In genomic region chr11:25838918-25839611, GRCh38 we compare ENCODE assay signal across 19 cellular contexts.
DNase-seq lines count a peak whose midpoint lies in the region; ATAC-seq and TF ChIP-seq lines count a peak whose summit lies in the region.
"Had no signal": no experiment of that assay in that cellular context is flagged by ENCODE, and none has a peak within 500 bp of the region (broad histone marks: within the 10 kb centered on the region; RNA-seq: fewer than 3 reads in every experiment).

No MANE protein-coding gene starts in this region.

- H3K4me1 Mint-ChIP-seq in WTC11: peaks cover under 1% of the 10 kb centered on the region; the same call in 1 of the 2 replicates
- H3K4me1 Mint-ChIP-seq: activated T-helper 17 cell treated with anti-CD3 and anti-CD28 coated beads, Interleukin-2, amount 50 U/mL, for 72 hours; CD8-positive, alpha-beta memory T cell; stimulated activated naive CD8-positive, alpha-beta T cell treated with anti-CD3 and anti-CD28 coated beads, Interleukin-15, amount 100 ng/mL, for 72 hours had no signal

- peak; percentile 37 for TF ChIP-seq CTCF in C4-2B (conservative IDR thresholded peaks at IDR 0.05)
- TF ChIP-seq CTCF in WTC11 (IDR thresholded peaks at IDR 0.05): no peak

- peak; percentile 62 for ATAC-seq in HG03159 (IDR thresholded peaks at IDR 0.05; ENCODE audit: unreplicated experiment)
- ATAC-seq in WTC11: peak; percentile 87
- no peak for ATAC-seq in HG02623 (IDR thresholded peaks at IDR 0.05; ENCODE audit: unreplicated experiment)
- ATAC-seq in HG03135 (IDR thresholded peaks at IDR 0.05; ENCODE audit: unreplicated experiment): no peak
- ATAC-seq: activated T-helper 17 cell treated with anti-CD3 and anti-CD28 coated beads, Interleukin-2, amount 50 U/mL, for 72 hours; stimulated activated naive CD8-positive, alpha-beta T cell treated with anti-CD3 and anti-CD28 coated beads, Interleukin-15, amount 100 ng/mL, for 72 hours; upper lobe of right lung had no signal

- peaks cover 26% of the 10 kb centered on the region for H3K9me3 Mint-ChIP-seq in WTC11

- no peaks in the 10 kb centered on the region for H3K27me3 Mint-ChIP-seq in WTC11 (ENCODE audit: low read depth)
- H3K27me3 Mint-ChIP-seq: activated T-helper 17 cell treated with anti-CD3 and anti-CD28 coated beads, Interleukin-2, amount 50 U/mL, for 72 hours; CD8-positive, alpha-beta memory T cell; stimulated activated naive CD8-positive, alpha-beta T cell treated with anti-CD3 and anti-CD28 coated beads, Interleukin-15, amount 100 ng/mL, for 72 hours had no signal

- peaks cover under 1% of the 10 kb centered on the region for H3K36me3 Mint-ChIP-seq in WTC11
- H3K36me3 Mint-ChIP-seq: CD8-positive, alpha-beta memory T cell had no signal

- no peak overlapping the region for H3K27ac Mint-ChIP-seq in WTC11
- H3K27ac Mint-ChIP-seq: activated T-helper 17 cell treated with anti-CD3 and anti-CD28 coated beads, Interleukin-2, amount 50 U/mL, for 72 hours; CD8-positive, alpha-beta memory T cell; HFFc6; stimulated activated naive CD8-positive, alpha-beta T cell treated with anti-CD3 and anti-CD28 coated beads, Interleukin-15, amount 100 ng/mL, for 72 hours had no signal

- no peak overlapping the region for H3K27ac ChIP-seq in C4-2B
- H3K27ac ChIP-seq: esophagus squamous epithelium, ovary, upper lobe of right lung had no signal

- DNase-seq in WTC11 (ENCODE audit: low spot score) (no peak), iPS-NIHi7 (ENCODE audit: extremely low spot score) (peak; percentile 39), NK-92 (lab: John Stamatoyannopoulos, UW; ENCODE audit: unreplicated experiment) (no peak), Kasumi-1 (lab: John Stamatoyannopoulos, UW) (no peak)
- DNase-seq: CD8-positive, alpha-beta memory T cell; esophagus squamous epithelium; HFFc6; islet precursor cell; NCI-H1694; NCI-H345; ovary; stimulated activated naive CD8-positive, alpha-beta T cell treated with anti-CD3 and anti-CD28 coated beads, Interleukin-15, amount 100 ng/mL, for 72 hours; T-helper 1 cell; upper lobe of right lung had no signal

- CTCF ChIA-PET in WTC11 (lab: Charles Lee): interaction anchor here (0.7 kb wide), 1 partner anchor 104 kb away, joined by 3 read pairs; no protein-coding TSS in a partner anchor

- H3K4me3 Mint-ChIP-seq in WTC11: no peak overlapping the region
- H3K4me3 Mint-ChIP-seq: activated T-helper 17 cell treated with anti-CD3 and anti-CD28 coated beads, Interleukin-2, amount 50 U/mL, for 72 hours; CD8-positive, alpha-beta memory T cell; HFFc6; stimulated activated naive CD8-positive, alpha-beta T cell treated with anti-CD3 and anti-CD28 coated beads, Interleukin-15, amount 100 ng/mL, for 72 hours had no signal

- POLR2A ChIA-PET in WTC11 (lab: Charles Lee): no interaction called here

TF ChIP-seq in WTC11, 78 proteins besides CTCF, POLR2A, EP300 and RAD21:
- TF ChIP-seq ZBTB21 (CRISPR knock-in tag; IDR thresholded peaks at IDR 0.05; ENCODE audit: borderline replicate concordance): no peak
- no peak for TF ChIP-seq GRHL2 (CRISPR knock-in tag; IDR thresholded peaks at IDR 0.05; ENCODE audit: insufficient replicate concordance, severe bottlenecking)
- TF ChIP-seq FOXJ3 (CRISPR knock-in tag; IDR thresholded peaks at IDR 0.05; ENCODE audit: borderline replicate concordance): no peak

Comparison
In these comparisons a context has a peak if more than half of its experiments do, and no peak if none do; other contexts are left out.
1. ATAC-seq: peak in HG03159 (single experiment) and WTC11 (single experiment); none in HG02623 (single experiment) and HG03135 (single experiment).